In genomic region chr6:113187671-113188070, GRCh38 we compare ENCODE assay signal across 25 cellular contexts.
A peak's percentile ranks its signal among the peaks of the same experiment; 100 is the strongest.
DNase-seq lines count a peak whose midpoint lies in the region; ATAC-seq, FAIRE-seq and TF ChIP-seq lines count a peak whose summit lies in the region.
"Had no signal": no experiment of that assay in that cellular context is flagged by ENCODE, and none has a peak within 500 bp of the region (broad histone marks: within the 10 kb centered on the region; RNA-seq: fewer than 3 reads in every experiment).

No MANE protein-coding gene starts in this region.

- no peaks in the 10 kb centered on the region for H3K36me3 Mint-ChIP-seq in activated CD8-positive, alpha-beta memory T cell treated with anti-CD3 and anti-CD28 coated beads, Interleukin-2, amount 10 ng/mL, durations not matched to agents 7 days and 5 days
- H3K36me3 Mint-ChIP-seq in CD8-positive, alpha-beta memory T cell = no peaks in the 10 kb centered on the region
- H3K36me3 Mint-ChIP-seq: CD4-positive, alpha-beta memory T cell had no signal

- POLR2A ChIA-PET in CD8-positive, alpha-beta memory T cell (lab: Charles Lee) = no interaction called here

- no peak overlapping the region for H3K4me3 ChIP-seq in AG10803 (ENCODE audit: low read length)
- H3K4me3 ChIP-seq in foreskin fibroblast (ENCODE audit: low read depth in 1 of 2, low read length in 2 of 2) = no peak overlapping the region
- no peak overlapping the region for H3K4me3 ChIP-seq in CD8-positive, alpha-beta memory T cell (ENCODE audit: low read length)
- H3K4me3 ChIP-seq: BLaER1 treated with 17β-estradiol and CSF1 and Interleukin-3, amounts not matched to agents 10 nM and 100 nM had no signal

- H3K27ac ChIP-seq in CD8-positive, alpha-beta memory T cell (ENCODE audit: low read depth, low read length) = no peak overlapping the region
- H3K27ac ChIP-seq: BLaER1 treated with 17β-estradiol and CSF1 and Interleukin-3, amounts not matched to agents 10 nM and 100 nM; HL-60 had no signal

- H3K27ac Mint-ChIP-seq in activated CD8-positive, alpha-beta memory T cell treated with anti-CD3 and anti-CD28 coated beads, Interleukin-2, amount 10 ng/mL, durations not matched to agents 7 days and 5 days = no peak overlapping the region
- no peak overlapping the region for H3K27ac Mint-ChIP-seq in CD8-positive, alpha-beta memory T cell
- H3K27ac Mint-ChIP-seq: CD4-positive, alpha-beta memory T cell; HFFc6 had no signal

- H3K4me3 Mint-ChIP-seq in activated CD8-positive, alpha-beta memory T cell treated with anti-CD3 and anti-CD28 coated beads, Interleukin-2, amount 10 ng/mL, durations not matched to agents 7 days and 5 days = no peak overlapping the region
- no peak overlapping the region for H3K4me3 Mint-ChIP-seq in CD8-positive, alpha-beta memory T cell
- H3K4me3 Mint-ChIP-seq: CD4-positive, alpha-beta memory T cell; HFFc6 had no signal

- no peaks in the 10 kb centered on the region for H3K27me3 ChIP-seq in CD8-positive, alpha-beta memory T cell (ENCODE audit: insufficient read depth, low read length, poor library complexity, severe bottlenecking)
- H3K27me3 ChIP-seq: BLaER1 treated with 17β-estradiol and CSF1 and Interleukin-3, amounts not matched to agents 10 nM and 100 nM had no signal

- TF ChIP-seq CTCF in AG10803 (conservative IDR thresholded peaks at IDR 0.05; ENCODE audit: low read length) = no peak
- TF ChIP-seq CTCF in foreskin fibroblast (IDR thresholded peaks at IDR 0.05; ENCODE audit: low read depth, low read length) = no peak

- no peak for ATAC-seq in activated CD8-positive, alpha-beta memory T cell treated with anti-CD3 and anti-CD28 coated beads, Interleukin-2, amount 10 ng/mL, durations not matched to agents 7 days and 5 days
- ATAC-seq in HG03095 (IDR thresholded peaks at IDR 0.05; ENCODE audit: unreplicated experiment) = no peak
- ATAC-seq: HepG2 had no signal

- FAIRE-seq in endometrium (lab: Jason Lieb, UNC) = peak; percentile 93
- FAIRE-seq: A204.1, HepG2 had no signal

- H3K4me1 ChIP-seq in CD8-positive, alpha-beta memory T cell (ENCODE audit: insufficient read depth, low read length) = no peaks in the 10 kb centered on the region
- H3K4me1 ChIP-seq: BLaER1 treated with 17β-estradiol and CSF1 and Interleukin-3, amounts not matched to agents 10 nM and 100 nM had no signal

- H3K27me3 Mint-ChIP-seq in activated CD8-positive, alpha-beta memory T cell treated with anti-CD3 and anti-CD28 coated beads, Interleukin-2, amount 10 ng/mL, durations not matched to agents 7 days and 5 days = no peaks in the 10 kb centered on the region
- H3K27me3 Mint-ChIP-seq in CD8-positive, alpha-beta memory T cell = no peaks in the 10 kb centered on the region
- H3K27me3 Mint-ChIP-seq: CD4-positive, alpha-beta memory T cell had no signal

- DNase-seq in AG10803 (ENCODE audit: low read depth) (peak; percentile 80), GM04504 (ENCODE audit: low read depth) (peak; percentile 65), foreskin fibroblast (peak; percentile 16 to 60), RKO (ENCODE audit: low spot score) (no peak)
- no peak for DNase-seq in activated CD8-positive, alpha-beta memory T cell treated with anti-CD3 and anti-CD28 coated beads, Interleukin-2, amount 10 ng/mL, durations not matched to agents 7 days and 5 days
- DNase-seq in CD8-positive, alpha-beta memory T cell = no peak
- DNase-seq: CD4-positive, alpha-beta memory T cell; GDM1; H7; HFFc6; KBM-7; MM.1S; NCI-H1048; NCI-H1417 treated with DMSO at 0.1 percent for 48 hours; NCI-H187; NCI-H446; NCI-H526; RPMI8226; SHP77 had no signal

- no peaks in the 10 kb centered on the region for H3K9me3 ChIP-seq in CD8-positive, alpha-beta memory T cell (ENCODE audit: low read length)
- H3K9me3 ChIP-seq: BLaER1 treated with 17β-estradiol and CSF1 and Interleukin-3, amounts not matched to agents 10 nM and 100 nM had no signal

- peaks cover 2% of the 10 kb centered on the region for H3K9me3 Mint-ChIP-seq in activated CD8-positive, alpha-beta memory T cell treated with anti-CD3 and anti-CD28 coated beads, Interleukin-2, amount 10 ng/mL, durations not matched to agents 7 days and 5 days (ENCODE audit: low read depth)
- H3K9me3 Mint-ChIP-seq in CD8-positive, alpha-beta memory T cell = peaks cover 2 to 9% (median 2%) of the 10 kb centered on the region in 5 donors

- CTCF ChIA-PET in activated CD8-positive, alpha-beta memory T cell treated with anti-CD3 and anti-CD28 coated beads, Interleukin-2, amount 10 ng/mL, durations not matched to agents 7 days and 5 days (lab: Charles Lee) = no interaction called here
- CTCF ChIA-PET in CD8-positive, alpha-beta memory T cell (lab: Charles Lee) = no interaction called here

- H3K36me3 ChIP-seq in CD8-positive, alpha-beta memory T cell (ENCODE audit: insufficient read depth, low read length) = no peaks in the 10 kb centered on the region
- H3K36me3 ChIP-seq: BLaER1 treated with 17β-estradiol and CSF1 and Interleukin-3, amounts not matched to agents 10 nM and 100 nM had no signal

- no peaks in the 10 kb centered on the region for H3K4me1 Mint-ChIP-seq in activated CD8-positive, alpha-beta memory T cell treated with anti-CD3 and anti-CD28 coated beads, Interleukin-2, amount 10 ng/mL, durations not matched to agents 7 days and 5 days
- H3K4me1 Mint-ChIP-seq in CD8-positive, alpha-beta memory T cell = no peaks in the 10 kb centered on the region
- H3K4me1 Mint-ChIP-seq: CD4-positive, alpha-beta memory T cell had no signal

Comparison
In these comparisons a context has a peak if more than half of its experiments do, and no peak if none do; other contexts are left out.
1. DNase-seq: peak in AG10803 (single experiment), GM04504 (single experiment) and foreskin fibroblast (2 of 2); none in activated CD8-positive, alpha-beta memory T cell treated with anti-CD3 and anti-CD28 coated beads, Interleukin-2, amount 10 ng/mL, durations not matched to agents 7 days and 5 days (single experiment), CD8-positive, alpha-beta memory T cell (0 of 5) and RKO (single experiment).